ENCODE assay signal across 1 cellular context in the genomic region with DNA sequence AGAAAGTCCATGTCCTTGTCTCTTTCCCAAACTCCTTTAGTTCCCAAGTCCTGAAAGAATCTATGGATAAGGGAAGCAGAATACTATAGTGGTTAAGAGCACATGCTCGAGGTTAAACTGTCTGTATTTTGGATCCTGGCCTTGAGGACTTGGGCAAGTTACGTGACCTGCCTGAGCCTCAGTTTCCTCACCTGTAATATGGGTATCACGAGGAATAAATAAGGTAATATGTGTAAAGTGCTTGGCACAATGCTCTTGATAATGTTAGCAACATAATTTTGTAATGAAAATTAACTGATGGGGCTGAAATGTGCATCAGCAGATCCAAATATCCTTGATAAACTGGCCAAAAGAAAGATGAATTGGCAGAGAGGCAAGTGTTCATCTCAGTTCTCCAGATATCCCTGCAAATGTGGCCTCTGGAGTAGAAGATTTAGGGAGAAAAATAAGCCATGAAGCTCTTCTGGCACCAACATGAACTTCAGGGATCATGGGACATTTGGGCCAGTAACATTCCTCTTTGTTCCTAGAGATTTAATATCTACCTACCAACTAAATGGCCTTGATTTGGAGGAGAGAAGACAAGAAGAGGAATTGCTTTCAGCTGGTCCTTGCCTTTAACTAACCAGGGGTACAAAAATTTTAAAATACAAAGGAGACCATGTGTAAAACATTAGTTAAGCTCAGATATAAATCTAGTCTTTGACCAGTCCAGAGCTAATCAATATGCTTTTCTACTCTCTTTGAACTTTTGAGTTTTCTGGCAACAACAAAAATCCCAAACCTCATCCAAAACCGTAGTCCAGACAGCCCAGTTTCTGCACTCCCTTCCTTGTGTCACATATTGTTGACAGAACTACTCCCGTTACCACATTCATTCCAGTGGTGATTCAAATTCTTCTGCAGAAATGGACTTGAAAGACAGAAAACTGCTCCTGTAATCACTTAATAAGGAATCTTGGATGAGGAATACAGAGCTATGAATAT.
TF ChIP-seq lines count a peak whose summit lies in the region.

No MANE protein-coding gene starts in this region.

TF ChIP-seq in GM23338, 12 proteins besides CTCF, POLR2A, EP300 and RAD21 (continued from another document):
- TF ChIP-seq, protein P1, sequence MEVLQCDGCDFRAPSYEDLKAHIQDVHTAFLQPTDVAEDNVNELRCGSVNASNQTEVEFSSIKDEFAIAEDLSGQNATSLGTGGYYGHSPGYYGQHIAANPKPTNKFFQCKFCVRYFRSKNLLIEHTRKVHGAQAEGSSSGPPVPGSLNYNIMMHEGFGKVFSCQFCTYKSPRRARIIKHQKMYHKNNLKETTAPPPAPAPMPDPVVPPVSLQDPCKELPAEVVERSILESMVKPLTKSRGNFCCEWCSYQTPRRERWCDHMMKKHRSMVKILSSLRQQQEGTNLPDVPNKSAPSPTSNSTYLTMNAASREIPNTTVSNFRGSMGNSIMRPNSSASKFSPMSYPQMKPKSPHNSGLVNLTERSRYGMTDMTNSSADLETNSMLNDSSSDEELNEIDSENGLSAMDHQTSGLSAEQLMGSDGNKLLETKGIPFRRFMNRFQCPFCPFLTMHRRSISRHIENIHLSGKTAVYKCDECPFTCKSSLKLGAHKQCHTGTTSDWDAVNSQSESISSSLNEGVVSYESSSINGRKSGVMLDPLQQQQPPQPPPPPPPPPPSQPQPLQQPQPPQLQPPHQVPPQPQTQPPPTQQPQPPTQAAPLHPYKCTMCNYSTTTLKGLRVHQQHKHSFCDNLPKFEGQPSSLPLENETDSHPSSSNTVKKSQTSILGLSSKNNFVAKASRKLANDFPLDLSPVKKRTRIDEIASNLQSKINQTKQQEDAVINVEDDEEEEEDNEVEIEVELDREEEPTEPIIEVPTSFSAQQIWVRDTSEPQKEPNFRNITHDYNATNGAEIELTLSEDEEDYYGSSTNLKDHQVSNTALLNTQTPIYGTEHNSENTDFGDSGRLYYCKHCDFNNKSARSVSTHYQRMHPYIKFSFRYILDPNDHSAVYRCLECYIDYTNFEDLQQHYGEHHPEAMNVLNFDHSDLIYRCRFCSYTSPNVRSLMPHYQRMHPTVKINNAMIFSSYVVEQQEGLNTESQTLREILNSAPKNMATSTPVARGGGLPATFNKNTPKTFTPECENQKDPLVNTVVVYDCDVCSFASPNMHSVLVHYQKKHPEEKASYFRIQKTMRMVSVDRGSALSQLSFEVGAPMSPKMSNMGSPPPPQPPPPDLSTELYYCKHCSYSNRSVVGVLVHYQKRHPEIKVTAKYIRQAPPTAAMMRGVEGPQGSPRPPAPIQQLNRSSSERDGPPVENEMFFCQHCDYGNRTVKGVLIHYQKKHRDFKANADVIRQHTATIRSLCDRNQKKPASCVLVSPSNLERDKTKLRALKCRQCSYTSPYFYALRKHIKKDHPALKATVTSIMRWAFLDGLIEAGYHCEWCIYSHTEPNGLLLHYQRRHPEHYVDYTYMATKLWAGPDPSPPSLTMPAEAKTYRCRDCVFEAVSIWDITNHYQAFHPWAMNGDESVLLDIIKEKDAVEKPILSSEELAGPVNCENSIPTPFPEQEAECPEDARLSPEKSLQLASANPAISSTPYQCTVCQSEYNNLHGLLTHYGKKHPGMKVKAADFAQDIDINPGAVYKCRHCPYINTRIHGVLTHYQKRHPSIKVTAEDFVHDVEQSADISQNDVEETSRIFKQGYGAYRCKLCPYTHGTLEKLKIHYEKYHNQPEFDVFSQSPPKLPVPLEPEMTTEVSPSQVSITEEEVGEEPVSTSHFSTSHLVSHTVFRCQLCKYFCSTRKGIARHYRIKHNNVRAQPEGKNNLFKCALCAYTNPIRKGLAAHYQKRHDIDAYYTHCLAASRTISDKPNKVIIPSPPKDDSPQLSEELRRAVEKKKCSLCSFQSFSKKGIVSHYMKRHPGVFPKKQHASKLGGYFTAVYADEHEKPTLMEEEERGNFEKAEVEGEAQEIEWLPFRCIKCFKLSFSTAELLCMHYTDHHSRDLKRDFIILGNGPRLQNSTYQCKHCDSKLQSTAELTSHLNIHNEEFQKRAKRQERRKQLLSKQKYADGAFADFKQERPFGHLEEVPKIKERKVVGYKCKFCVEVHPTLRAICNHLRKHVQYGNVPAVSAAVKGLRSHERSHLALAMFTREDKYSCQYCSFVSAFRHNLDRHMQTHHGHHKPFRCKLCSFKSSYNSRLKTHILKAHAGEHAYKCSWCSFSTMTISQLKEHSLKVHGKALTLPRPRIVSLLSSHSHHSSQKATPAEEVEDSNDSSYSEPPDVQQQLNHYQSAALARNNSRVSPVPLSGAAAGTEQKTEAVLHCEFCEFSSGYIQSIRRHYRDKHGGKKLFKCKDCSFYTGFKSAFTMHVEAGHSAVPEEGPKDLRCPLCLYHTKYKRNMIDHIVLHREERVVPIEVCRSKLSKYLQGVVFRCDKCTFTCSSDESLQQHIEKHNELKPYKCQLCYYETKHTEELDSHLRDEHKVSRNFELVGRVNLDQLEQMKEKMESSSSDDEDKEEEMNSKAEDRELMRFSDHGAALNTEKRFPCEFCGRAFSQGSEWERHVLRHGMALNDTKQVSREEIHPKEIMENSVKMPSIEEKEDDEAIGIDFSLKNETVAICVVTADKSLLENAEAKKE (CRISPR knock-in tag; IDR thresholded peaks at IDR 0.05), result no peak
- TF ChIP-seq EZH2 (IDR thresholded peaks at IDR 0.05; ENCODE audit: low read depth, unreplicated experiment), result no peak
- no peak for TF ChIP-seq POLR2AphosphoS5 (IDR thresholded peaks at IDR 0.05; ENCODE audit: low read depth)
- no peak for TF ChIP-seq ZNF331 (CRISPR knock-in tag; IDR thresholded peaks at IDR 0.05; ENCODE audit: low read depth)
- TF ChIP-seq, protein P2, sequence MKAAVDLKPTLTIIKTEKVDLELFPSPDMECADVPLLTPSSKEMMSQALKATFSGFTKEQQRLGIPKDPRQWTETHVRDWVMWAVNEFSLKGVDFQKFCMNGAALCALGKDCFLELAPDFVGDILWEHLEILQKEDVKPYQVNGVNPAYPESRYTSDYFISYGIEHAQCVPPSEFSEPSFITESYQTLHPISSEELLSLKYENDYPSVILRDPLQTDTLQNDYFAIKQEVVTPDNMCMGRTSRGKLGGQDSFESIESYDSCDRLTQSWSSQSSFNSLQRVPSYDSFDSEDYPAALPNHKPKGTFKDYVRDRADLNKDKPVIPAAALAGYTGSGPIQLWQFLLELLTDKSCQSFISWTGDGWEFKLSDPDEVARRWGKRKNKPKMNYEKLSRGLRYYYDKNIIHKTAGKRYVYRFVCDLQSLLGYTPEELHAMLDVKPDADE (IDR thresholded peaks at IDR 0.05), result no peak
